Comparison of ENCODE assay signal across 20 cellular contexts in genomic region chr21:45031231-45032191, GRCh38. TPM values are rescaled to one million over a fixed set of nuclear protein-coding genes. Genes with fewer than 3 reads are reported as not detected.
DNase-seq lines count a peak whose midpoint lies in the region; ATAC-seq and TF ChIP-seq lines count a peak whose summit lies in the region.
"Had no signal": no experiment of that assay in that cellular context is flagged by ENCODE, and none has a peak within 500 bp of the region (broad histone marks: within the 10 kb centered on the region; RNA-seq: fewer than 3 reads in every experiment).

No MANE protein-coding gene starts in this region.

- peaks cover 0 to 4% (median under 1%) of the 10 kb centered on the region in 4 donors for H3K9me3 ChIP-seq in sigmoid colon
- H3K9me3 ChIP-seq: thyroid gland had no signal

- no peak overlapping the region for H3K27ac Mint-ChIP-seq in stimulated activated effector memory CD8-positive, alpha-beta T cell treated with anti-CD3 and anti-CD28 coated beads, Interleukin-12 subunit alpha, Interleukin-12 subunit beta, amount 100 ng/mL, for 72 hours
- H3K27ac Mint-ChIP-seq: activated CD4-positive, alpha-beta T cell treated with anti-CD3 and anti-CD28 coated beads, Interleukin-2, amount 10 ng/mL, durations not matched to agents 24 days and 14 days; immature natural killer cell; naive thymus-derived CD4-positive, alpha-beta T cell had no signal

- no peak for TF ChIP-seq CTCF in sigmoid colon (IDR thresholded peaks at IDR 0.05)

- intact Hi-C loops in sigmoid colon (cut with DNase I), result no loop called here

- no peak overlapping the region for H3K4me3 ChIP-seq in sigmoid colon
- H3K4me3 ChIP-seq: thyroid gland had no signal

- H3K27me3 ChIP-seq in sigmoid colon, result no peaks in the 10 kb centered on the region
- H3K27me3 ChIP-seq: thyroid gland had no signal

- H3K4me3 Mint-ChIP-seq in stimulated activated effector memory CD8-positive, alpha-beta T cell treated with anti-CD3 and anti-CD28 coated beads, Interleukin-12 subunit alpha, Interleukin-12 subunit beta, amount 100 ng/mL, for 72 hours, result no peak overlapping the region
- H3K4me3 Mint-ChIP-seq: activated CD4-positive, alpha-beta T cell treated with anti-CD3 and anti-CD28 coated beads, Interleukin-2, amount 10 ng/mL, durations not matched to agents 24 days and 14 days; immature natural killer cell; naive thymus-derived CD4-positive, alpha-beta T cell had no signal

- TF ChIP-seq EP300 in sigmoid colon (IDR thresholded peaks at IDR 0.05), result no peak

- no peak for TF ChIP-seq POLR2A in sigmoid colon (IDR thresholded peaks at IDR 0.05)

- DNase-seq in Kasumi-1 (lab: John Stamatoyannopoulos, UW) (peak; percentile 1 to 4), brain pericyte (ENCODE audit: low read depth, low spot score) (peak; percentile 71), left kidney (ENCODE audit: low read depth, low spot score) (peak; percentile 48), sigmoid colon (peak; percentile 60), kidney tubule cell (ENCODE audit: low spot score) (no peak), NCI-H526 treated with DMSO at 0.1 percent for 48 hours (lab: John Stamatoyannopoulos, UW) (no peak)
- DNase-seq in stimulated activated effector memory CD8-positive, alpha-beta T cell treated with anti-CD3 and anti-CD28 coated beads, Interleukin-12 subunit alpha, Interleukin-12 subunit beta, amount 100 ng/mL, for 72 hours (ENCODE audit: low spot score in 2 of 2), result no peak
- DNase-seq: activated CD4-positive, alpha-beta T cell treated with anti-CD3 and anti-CD28 coated beads, Interleukin-2, amount 10 ng/mL, durations not matched to agents 24 days and 14 days; activated CD8-positive, alpha-beta memory T cell treated with anti-CD3 and anti-CD28 coated beads, Interleukin-2, amount 50 U/mL, for 48 hours; activated effector memory CD4-positive, alpha-beta T cell treated with Interleukin-2 at 50 U/mL for 16 hours; central memory CD4-positive, alpha-beta T cell; effector memory CD4-positive, alpha-beta T cell; immature natural killer cell; mammary epithelial cell; naive thymus-derived CD4-positive, alpha-beta T cell; NCI-H1092 treated with DMSO at 0.1 percent for 48 hours; NCI-H524; thyroid gland had no signal

- H3K9me3 Mint-ChIP-seq in stimulated activated effector memory CD8-positive, alpha-beta T cell treated with anti-CD3 and anti-CD28 coated beads, Interleukin-12 subunit alpha, Interleukin-12 subunit beta, amount 100 ng/mL, for 72 hours, result peaks cover 3% of the 10 kb centered on the region

- peak overlapping the region in 1 of 4 donors; percentile 85 for H3K27ac ChIP-seq in sigmoid colon
- H3K27ac ChIP-seq: KMS-11, thyroid gland had no signal

- H3K4me1 Mint-ChIP-seq in stimulated activated effector memory CD8-positive, alpha-beta T cell treated with anti-CD3 and anti-CD28 coated beads, Interleukin-12 subunit alpha, Interleukin-12 subunit beta, amount 100 ng/mL, for 72 hours, result no peaks in the 10 kb centered on the region
- H3K4me1 Mint-ChIP-seq: activated CD4-positive, alpha-beta T cell treated with anti-CD3 and anti-CD28 coated beads, Interleukin-2, amount 10 ng/mL, durations not matched to agents 24 days and 14 days; immature natural killer cell had no signal

- 37 to 64% methylated on average over 31 of the region's 31 CpGs for WGBS in sigmoid colon, 2 donors

- no peaks in the 10 kb centered on the region for H3K36me3 Mint-ChIP-seq in stimulated activated effector memory CD8-positive, alpha-beta T cell treated with anti-CD3 and anti-CD28 coated beads, Interleukin-12 subunit alpha, Interleukin-12 subunit beta, amount 100 ng/mL, for 72 hours

- no peaks in the 10 kb centered on the region for H3K36me3 ChIP-seq in sigmoid colon
- H3K36me3 ChIP-seq: thyroid gland had no signal

- H3K4me1 ChIP-seq in sigmoid colon, result peaks cover 0 to 29% (median 27%) of the 10 kb centered on the region in 4 donors

- ATAC-seq in stimulated activated effector memory CD8-positive, alpha-beta T cell treated with anti-CD3 and anti-CD28 coated beads, Interleukin-12 subunit alpha, Interleukin-12 subunit beta, amount 100 ng/mL, for 72 hours, result no peak
- no peak for ATAC-seq in GM21737 (IDR thresholded peaks at IDR 0.05; ENCODE audit: unreplicated experiment)
- ATAC-seq: naive thymus-derived CD4-positive, alpha-beta T cell had no signal

RNA-seq across cellular contexts. Expression of gene ADARB1, which starts 42.9 kb away (rescaled TPM):
- 100 to 1,000 TPM in 1 of 4 donors, 10 to 100 TPM in 3; 41.3 to 102 (median 71.0) TPM for total RNA-seq in sigmoid colon
- 1 to 10 TPM in 2 of 3 donors, under 1 TPM in 1; 0.92 to 7.5 (median 2.4) TPM for polyA plus RNA-seq in sigmoid colon

Comparison
In these comparisons a context has a peak if more than half of its experiments do, and no peak if none do; other contexts are left out.
1. DNase-seq: peak in Kasumi-1 (2 of 2), brain pericyte (single experiment), left kidney (single experiment) and sigmoid colon (single experiment); none in kidney tubule cell (single experiment), NCI-H526 treated with DMSO at 0.1 percent for 48 hours (single experiment) and stimulated activated effector memory CD8-positive, alpha-beta T cell treated with anti-CD3 and anti-CD28 coated beads, Interleukin-12 subunit alpha, Interleukin-12 subunit beta, amount 100 ng/mL, for 72 hours (0 of 2).